7 cellular contexts compared by ENCODE assay signal in the genomic region with DNA sequence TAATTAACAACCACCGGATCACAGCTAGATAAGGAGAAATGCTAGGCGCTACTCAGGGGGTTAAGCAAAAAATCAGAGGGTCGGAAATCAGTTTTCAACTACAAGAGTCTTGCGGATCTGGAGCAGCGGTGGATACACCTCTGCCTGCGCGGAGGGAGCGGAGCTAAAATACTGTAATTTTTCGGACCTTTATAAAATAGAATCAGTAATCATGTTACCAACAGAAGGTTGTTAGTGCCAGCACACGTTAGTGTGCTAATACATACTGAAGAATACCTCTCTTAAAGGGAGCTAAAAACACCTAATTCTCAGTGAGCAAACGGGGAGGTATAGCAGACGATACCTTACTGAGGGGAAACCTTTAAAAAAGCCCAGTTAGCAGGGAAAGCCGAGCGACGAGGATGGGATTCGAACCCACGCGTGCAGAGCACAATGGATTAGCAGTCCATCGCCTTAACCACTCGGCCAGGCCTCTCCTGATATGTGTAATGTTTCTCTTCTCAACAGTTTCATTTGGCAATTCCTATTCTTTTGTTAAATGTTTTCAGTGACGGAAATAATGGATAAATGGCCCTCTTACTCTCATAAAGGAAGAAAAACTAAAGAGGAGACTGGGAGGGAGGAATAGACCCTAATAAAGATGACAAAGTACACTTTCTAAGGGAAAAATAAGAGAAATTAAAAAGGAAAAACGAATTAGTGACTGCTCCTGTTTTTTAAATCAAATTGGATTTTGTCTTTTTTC. TPM values are rescaled to one million over a fixed set of nuclear protein-coding genes. Genes with fewer than 3 reads are reported as not detected.
DNase-seq lines count a peak whose midpoint lies in the region; ATAC-seq and TF ChIP-seq lines count a peak whose summit lies in the region.

No MANE protein-coding gene starts in this region.

- H3K4me1 Mint-ChIP-seq in IgD-negative memory B cell = peaks cover 12 to 17% (median 16%) of the 10 kb centered on the region in 3 donors

- peak overlapping the region; percentile 69 for H3K27ac ChIP-seq in cingulate gyrus (ENCODE audit: low read depth, low read length)
- H3K27ac ChIP-seq in left lung = peak overlapping the region; percentile 79 to 85

- peak overlapping the region; percentile 27 to 31 for H3K4me3 ChIP-seq in left lung

- H3K27me3 Mint-ChIP-seq in IgD-negative memory B cell = no peaks in the 10 kb centered on the region

- no peaks in the 10 kb centered on the region for H3K9me3 ChIP-seq in left lung

- peak; percentile 40 for ATAC-seq in GM18867 (IDR thresholded peaks at IDR 0.05; ENCODE audit: unreplicated experiment)
- peak; percentile 78 for ATAC-seq in activated CD4-positive, CD25-positive, alpha-beta regulatory T cell treated with anti-CD3 and anti-CD28 coated beads, Interleukin-2, amount 50 U/mL, for 24 hours
- ATAC-seq in left lung = peak; percentile 90

- peaks cover 0 to 10% of the 10 kb centered on the region in 2 donors for H3K27me3 ChIP-seq in left lung

- peak overlapping the region; percentile 91 to 99 (median 95) for H3K27ac Mint-ChIP-seq in IgD-negative memory B cell

- H3K36me3 Mint-ChIP-seq in IgD-negative memory B cell = no peaks in the 10 kb centered on the region

- no peaks in the 10 kb centered on the region for H3K36me3 ChIP-seq in left lung

- H3K4me3 Mint-ChIP-seq in IgD-negative memory B cell = peak overlapping the region; percentile 91 to 100 (median 96)

- peaks cover 0 to 1% (median 0%) of the 10 kb centered on the region in 3 donors for H3K9me3 Mint-ChIP-seq in IgD-negative memory B cell

- intact Hi-C loops in left lung (cut with DNase I) = no loop called here

- DNase-seq in left lung = peak; percentile 70 to 75
- peak; percentile 70 to 80 for DNase-seq in stimulated activated CD4-positive, alpha-beta T cell treated with anti-CD3 and anti-CD28 coated beads, Interleukin-4, amount 100 ng/mL, for 4 hours
- DNase-seq in NCI-H1048 (lab: John Stamatoyannopoulos, UW) = no peak

- no peak for TF ChIP-seq CTCF in left lung (IDR thresholded peaks at IDR 0.05)

- H3K4me1 ChIP-seq in left lung = no peaks in the 10 kb centered on the region

RNA-seq across cellular contexts. Expression of gene BTN3A2, which starts 59.7 kb away (rescaled TPM):
- 91.7 TPM for polyA plus RNA-seq in IgD-negative memory B cell
- total RNA-seq in left lung = 10 to 100 TPM; 72.7 to 96.4 TPM

Comparison
In these comparisons a context has a peak if more than half of its experiments do, and no peak if none do; other contexts are left out.
1. ATAC-seq: peak in every context shown above with its lines; median percentile 90 in left lung; 78 in activated CD4-positive, CD25-positive, alpha-beta regulatory T cell treated with anti-CD3 and anti-CD28 coated beads, Interleukin-2, amount 50 U/mL, for 24 hours; 40 in GM18867.